In genomic region chr1:59686170-59686569, GRCh38 we compare ENCODE assay signal across 17 cellular contexts.
A peak's percentile ranks its signal among the peaks of the same experiment; 100 is the strongest.
DNase-seq lines count a peak whose midpoint lies in the region; ATAC-seq lines count a peak whose summit lies in the region.
"Had no signal": no experiment of that assay in that cellular context is flagged by ENCODE, and none has a peak within 500 bp of the region (broad histone marks: within the 10 kb centered on the region; RNA-seq: fewer than 3 reads in every experiment).

No MANE protein-coding gene starts in this region.

- in situ Hi-C loops in HAP-1 (cut with MboI; ENCODE audit: low sequenced_read_pairs): no loop called here

- H3K36me3 ChIP-seq in stomach smooth muscle (ENCODE audit: control insufficient read depth in 2 of 2, insufficient read depth in 2 of 2, low read length in 2 of 2) (no peaks in the 10 kb centered on the region), HAP-1 (replicated peaks) (no peaks in the 10 kb centered on the region)
- H3K36me3 ChIP-seq: tibial nerve had no signal

- H3K27me3 ChIP-seq in stomach smooth muscle (ENCODE audit: control insufficient read depth in 1 of 2, insufficient read depth in 2 of 2, low read length in 2 of 2) (no peaks in the 10 kb centered on the region), HAP-1 (ENCODE audit: low read depth) (no peaks in the 10 kb centered on the region)
- H3K27me3 ChIP-seq: tibial nerve had no signal

- H3K4me1 ChIP-seq in stomach smooth muscle (ENCODE audit: control insufficient read depth, insufficient read depth, low read length) (peaks cover 44% of the 10 kb centered on the region), HAP-1 (peaks cover 5% of the 10 kb centered on the region)

- ATAC-seq in GM21526 (IDR thresholded peaks at IDR 0.05; ENCODE audit: low FRiP score, unreplicated experiment): no peak
- ATAC-seq: esophagus mucosa; naive thymus-derived CD8-positive, alpha-beta T cell had no signal

- H3K4me3 ChIP-seq in stomach smooth muscle (ENCODE audit: low read length in 2 of 2) (no peak overlapping the region), HAP-1 (no peak overlapping the region)
- H3K4me3 ChIP-seq: tibial nerve had no signal

- H3K9ac ChIP-seq in stomach smooth muscle (ENCODE audit: low read length in 2 of 2): peak overlapping the region in 1 of 2 donors; percentile 21

- H3K27ac ChIP-seq in stomach smooth muscle (ENCODE audit: low read length): peak overlapping the region; percentile 86
- H3K27ac ChIP-seq: HL-60 had no signal

- H3K9me3 ChIP-seq in stomach smooth muscle (ENCODE audit: control insufficient read depth in 2 of 2, low read length in 2 of 2): no peaks in the 10 kb centered on the region
- H3K9me3 ChIP-seq in HAP-1: no peaks in the 10 kb centered on the region
- H3K9me3 ChIP-seq: tibial nerve had no signal

- DNase-seq in NCI-H1436 (lab: John Stamatoyannopoulos, UW) (peak; percentile 3), NCI-H1436 treated with DMSO at 0.1 percent for 48 hours (lab: John Stamatoyannopoulos, UW) (no peak), NCI-H2171 treated with DMSO at 0.1 percent for 48 hours (lab: John Stamatoyannopoulos, UW) (peak; percentile 97), SHP77 (lab: John Stamatoyannopoulos, UW) (peak; percentile 27 to 57), HAP-1 (ENCODE audit: low spot score in 2 of 2) (no peak)
- no peak for DNase-seq in NK-92 treated with Interleukin-12 subunit alpha and Interleukin-12 subunit beta, amount 100 ng/mL, for 24 hours (lab: John Stamatoyannopoulos, UW)
- DNase-seq: 8988T; C1 segment of cervical spinal cord; hippocampal formation; KG1; left cardiac atrium; naive thymus-derived CD8-positive, alpha-beta T cell had no signal

Comparison
In these comparisons a context has a peak if more than half of its experiments do, and no peak if none do; other contexts are left out.
1. DNase-seq: peak in NCI-H1436 (single experiment), NCI-H2171 treated with DMSO at 0.1 percent for 48 hours (single experiment) and SHP77 (2 of 2); none in NCI-H1436 treated with DMSO at 0.1 percent for 48 hours (single experiment), NK-92 treated with Interleukin-12 subunit alpha and Interleukin-12 subunit beta, amount 100 ng/mL, for 24 hours (single experiment) and HAP-1 (0 of 2).